8 cellular contexts compared by ENCODE assay signal in genomic region chr1:70115315-70115714, GRCh38.
"Had no signal": no experiment of that assay in that cellular context is flagged by ENCODE, and none has a peak within 500 bp of the region (broad histone marks: within the 10 kb centered on the region; RNA-seq: fewer than 3 reads in every experiment).

No MANE protein-coding gene starts in this region.

- H3K4me3 ChIP-seq: GM23248 had no signal

- H3K27ac ChIP-seq: GM23248 had no signal

- DNase-seq: GM23248, GOT3, H9, HCEC 1CT, Kasumi-1, KG1 had no signal

- H2AFZ ChIP-seq: GM23248 had no signal

- FAIRE-seq: H54, HTR-8/SVneo had no signal

- H3K9ac ChIP-seq: GM23248 had no signal
